Comparison of ENCODE assay signal across 20 cellular contexts in the genomic region with DNA sequence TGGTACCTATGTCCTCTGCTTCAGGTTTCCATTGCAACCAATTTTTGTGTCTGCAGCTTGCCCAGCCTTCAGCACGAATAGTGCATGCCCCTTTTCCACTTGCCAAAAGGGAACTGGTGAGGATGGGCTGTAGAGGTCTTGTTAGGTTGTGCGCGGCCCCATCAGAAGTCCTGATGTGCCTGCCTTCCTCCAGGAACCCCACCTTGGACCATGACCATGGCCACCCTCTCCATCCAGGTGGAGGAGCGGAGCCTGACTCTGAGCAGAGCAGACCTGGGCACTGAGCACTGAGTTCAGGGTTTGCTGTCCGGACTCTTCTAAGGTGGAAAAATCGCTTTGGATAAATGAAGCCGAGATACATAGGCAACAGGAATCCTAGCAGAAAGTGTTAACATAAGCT. TPM values are rescaled to one million over a fixed set of nuclear protein-coding genes. Genes with fewer than 3 reads are reported as not detected.
DNase-seq lines count a peak whose midpoint lies in the region; ATAC-seq and TF ChIP-seq lines count a peak whose summit lies in the region.
"Had no signal": no experiment of that assay in that cellular context is flagged by ENCODE, and none has a peak within 500 bp of the region (broad histone marks: within the 10 kb centered on the region; RNA-seq: fewer than 3 reads in every experiment).

No MANE protein-coding gene starts in this region.

- no peaks in the 10 kb centered on the region for H3K9me3 Mint-ChIP-seq in activated CD4-positive, alpha-beta T cell treated with anti-CD3 and anti-CD28 coated beads, Interleukin-2, amount 10 ng/mL, durations not matched to agents 24 days and 14 days
- H3K9me3 Mint-ChIP-seq: CD4-positive, alpha-beta T cell; CD8-positive, alpha-beta T cell had no signal

- no peaks in the 10 kb centered on the region for H3K36me3 Mint-ChIP-seq in activated CD4-positive, alpha-beta T cell treated with anti-CD3 and anti-CD28 coated beads, Interleukin-2, amount 10 ng/mL, durations not matched to agents 24 days and 14 days (ENCODE audit: low read depth)
- H3K36me3 Mint-ChIP-seq: CD8-positive, alpha-beta T cell had no signal

- no peak overlapping the region for H3K4me3 ChIP-seq in lung
- H3K4me3 ChIP-seq: A549; BLaER1 treated with 17β-estradiol and CSF1 and Interleukin-3, amounts not matched to agents 10 nM and 100 nM; GM12878 had no signal

- no peak for TF ChIP-seq CTCF in GM20000 (IDR thresholded peaks at IDR 0.05; ENCODE audit: extremely low read depth, missing control alignments)
- no peak for TF ChIP-seq CTCF in lung (IDR thresholded peaks at IDR 0.05; ENCODE audit: control extremely low read depth, extremely low read depth)

- H3K36me3 ChIP-seq in lung (ENCODE audit: control insufficient read depth in 2 of 2, insufficient read depth in 2 of 2, low read length in 2 of 2): no peaks in the 10 kb centered on the region
- H3K36me3 ChIP-seq: BLaER1 treated with 17β-estradiol and CSF1 and Interleukin-3, amounts not matched to agents 10 nM and 100 nM had no signal

- H3K27me3 Mint-ChIP-seq in activated CD4-positive, alpha-beta T cell treated with anti-CD3 and anti-CD28 coated beads, Interleukin-2, amount 10 ng/mL, durations not matched to agents 24 days and 14 days: peaks cover 17% of the 10 kb centered on the region

- no peak overlapping the region for H3K27ac Mint-ChIP-seq in activated CD4-positive, alpha-beta T cell treated with anti-CD3 and anti-CD28 coated beads, Interleukin-2, amount 10 ng/mL, durations not matched to agents 24 days and 14 days
- H3K27ac Mint-ChIP-seq: B cell; CD4-positive, alpha-beta T cell; CD8-positive, alpha-beta T cell had no signal

- no peaks in the 10 kb centered on the region for H3K4me1 ChIP-seq in lung (ENCODE audit: control insufficient read depth in 2 of 2, insufficient read depth in 2 of 2, low read length in 2 of 2)
- H3K4me1 ChIP-seq: A549 had no signal

- H3K4me1 Mint-ChIP-seq in activated CD4-positive, alpha-beta T cell treated with anti-CD3 and anti-CD28 coated beads, Interleukin-2, amount 10 ng/mL, durations not matched to agents 24 days and 14 days: peaks cover 3% of the 10 kb centered on the region
- H3K4me1 Mint-ChIP-seq: B cell had no signal

- no peak for ATAC-seq in lung (ENCODE audit: insufficient read depth, low FRiP score)
- no peak for ATAC-seq in stimulated activated naive CD8-positive, alpha-beta T cell treated with anti-CD3 and anti-CD28 coated beads, Interleukin-15, Interleukin-2, amounts not matched to agents 100 U/mL and 50 U/mL, for 24 hours
- ATAC-seq: A549; CD8-positive, alpha-beta T cell; GM12878 had no signal

- intact Hi-C loops in activated CD4-positive, alpha-beta T cell treated with anti-CD3 and anti-CD28 coated beads, Interleukin-2, amount 10 ng/mL, durations not matched to agents 24 days and 14 days (cut with micrococcal nuclease): loop anchor here (10.0 kb wide), 1 partner anchor 264 kb away; no protein-coding TSS in a partner anchor

- 95 to 98% methylated on average over 7 of the region's 7 CpGs for WGBS in lung, 2 donors

- no peak overlapping the region for H3K27ac ChIP-seq in lung (ENCODE audit: low read depth in 1 of 2, low read length in 1 of 2)
- H3K27ac ChIP-seq: 22Rv1; A549; BLaER1 treated with 17β-estradiol and CSF1 and Interleukin-3, amounts not matched to agents 10 nM and 100 nM; C4-2B had no signal

- DNase-seq in activated CD4-positive, alpha-beta T cell treated with anti-CD3 and anti-CD28 coated beads, Interleukin-2, amount 10 ng/mL, durations not matched to agents 24 days and 14 days: peak; percentile 49
- no peak for DNase-seq in activated CD4-positive, alpha-beta T cell treated with anti-CD3 and anti-CD28 coated beads, Interleukin-2, amount 50 U/mL, for 1 hour
- DNase-seq in GM20000 (ENCODE audit: low spot score): peak; percentile 5
- peak; percentile 24 for DNase-seq in lung (ENCODE audit: low spot score)
- no peak for DNase-seq in stimulated activated naive CD8-positive, alpha-beta T cell treated with anti-CD3 and anti-CD28 coated beads, Interleukin-15, Interleukin-2, amounts not matched to agents 100 U/mL and 50 U/mL, for 24 hours
- DNase-seq in DMS79 treated with DMSO at 0.1 percent for 48 hours (lab: John Stamatoyannopoulos, UW): no peak
- DNase-seq: AML-193; Caco-2; Calu3; CD4-positive, alpha-beta T cell; DND-41; EL; GDM1 had no signal

- no peak overlapping the region for H3K4me3 Mint-ChIP-seq in activated CD4-positive, alpha-beta T cell treated with anti-CD3 and anti-CD28 coated beads, Interleukin-2, amount 10 ng/mL, durations not matched to agents 24 days and 14 days
- H3K4me3 Mint-ChIP-seq: B cell; CD4-positive, alpha-beta T cell; CD8-positive, alpha-beta T cell had no signal

- H3K27me3 ChIP-seq in lung (ENCODE audit: control insufficient read depth, insufficient read depth): no peaks in the 10 kb centered on the region

- H3K9me3 ChIP-seq in lung (ENCODE audit: control insufficient read depth in 2 of 2, insufficient read depth in 1 of 2, low read length in 1 of 2): no peaks in the 10 kb centered on the region
- H3K9me3 ChIP-seq: A549; BLaER1 treated with 17β-estradiol and CSF1 and Interleukin-3, amounts not matched to agents 10 nM and 100 nM; Caco-2 had no signal

RNA-seq across cellular contexts. Expression of a gene that starts 6.9 kb away (rescaled TPM):
- total RNA-seq in activated CD4-positive, alpha-beta T cell treated with anti-CD3 and anti-CD28 coated beads, Interleukin-2, amount 10 ng/mL, durations not matched to agents 24 days and 14 days: 10.2 and 11.2 TPM in 2 replicates
- 10 to 100 TPM in 1 of 2 donors, 1 to 10 TPM in 1; 7.3 to 13.6 TPM for total RNA-seq in lung
- 10 to 100 TPM in 1 of 2 donors, 1 to 10 TPM in 1; 7.1 to 11.4 TPM for polyA plus RNA-seq in lung

Comparison
In these comparisons a context has a peak if more than half of its experiments do, and no peak if none do; other contexts are left out.
1. DNase-seq: peak in activated CD4-positive, alpha-beta T cell treated with anti-CD3 and anti-CD28 coated beads, Interleukin-2, amount 10 ng/mL, durations not matched to agents 24 days and 14 days (single experiment), GM20000 (single experiment) and lung (single experiment); none in activated CD4-positive, alpha-beta T cell treated with anti-CD3 and anti-CD28 coated beads, Interleukin-2, amount 50 U/mL, for 1 hour (single experiment), stimulated activated naive CD8-positive, alpha-beta T cell treated with anti-CD3 and anti-CD28 coated beads, Interleukin-15, Interleukin-2, amounts not matched to agents 100 U/mL and 50 U/mL, for 24 hours (single experiment) and DMS79 treated with DMSO at 0.1 percent for 48 hours (single experiment).